In genomic region chr15:68551296-68551635, GRCh38 we compare ENCODE assay signal across 22 cellular contexts. TPM values are rescaled to one million over a fixed set of nuclear protein-coding genes. Genes with fewer than 3 reads are reported as not detected.
"Had no signal": no experiment of that assay in that cellular context is flagged by ENCODE, and none has a peak within 500 bp of the region (broad histone marks: within the 10 kb centered on the region; RNA-seq: fewer than 3 reads in every experiment).

No MANE protein-coding gene starts in this region.

- H3K27ac ChIP-seq: brain microvascular endothelial cell, SJSA1 had no signal

- H3K27ac Mint-ChIP-seq: activated CD4-positive, alpha-beta T cell treated with anti-CD3 and anti-CD28 coated beads, Interleukin-2, amount 10 ng/mL, durations not matched to agents 24 days and 14 days; activated naive CD8-positive, alpha-beta T cell treated with anti-CD3 and anti-CD28 coated beads for 36 hours; activated T-cell treated with anti-CD3 and anti-CD28 coated beads, Interleukin-2, amount 50 U/mL, for 72 hours; activated T-helper 17 cell treated with anti-CD3 and anti-CD28 coated beads, Interleukin-2, amount 50 U/mL, for 72 hours; T-helper 1 cell treated with Interleukin-12 subunit alpha and Interleukin-12 subunit beta and Interleukin-4 antibody, amounts not matched to agents 30 μg/mL and 1 μg/mL, for 36 hours; T-helper 2 cell treated with Interferon-gamma antibody and Interleukin-4, amounts not matched to agents 5 μg/mL and 100 μg/mL, for 36 hours had no signal

- DNase-seq: activated CD4-positive, alpha-beta T cell treated with anti-CD3 and anti-CD28 coated beads, Interleukin-2, amount 10 ng/mL, durations not matched to agents 24 days and 14 days; activated CD4-positive, alpha-beta T cell treated with anti-CD3 and anti-CD28 coated beads, Interleukin-2, amount 50 U/mL, for 4 hours; activated effector memory CD4-positive, alpha-beta T cell treated with anti-CD3 and anti-CD28 coated beads, Interleukin-2, amount 50 U/mL, for 16 hours; activated naive CD4-positive, alpha-beta T cell; activated naive CD4-positive, alpha-beta T cell treated with anti-CD3 and anti-CD28 coated beads, Interleukin-2, amount 50 U/mL, for 16 hours; activated naive CD8-positive, alpha-beta T cell treated with anti-CD3 and anti-CD28 coated beads for 36 hours; activated T-cell treated with anti-CD3 and anti-CD28 coated beads, Interleukin-2, amount 50 U/mL, for 1 hour; activated T-cell treated with anti-CD3 and anti-CD28 coated beads, Interleukin-2, amount 50 U/mL, for 72 hours; amniotic stem cell; aorta; brain microvascular endothelial cell; Karpas-422; KBM-7; NCI-H2081 treated with DMSO at 0.1 percent for 48 hours; NCI-H226; SHP77 treated with DMSO at 0.1 percent for 48 hours; SK-N-SH had no signal

- H3K4me3 Mint-ChIP-seq: activated CD4-positive, alpha-beta T cell treated with anti-CD3 and anti-CD28 coated beads, Interleukin-2, amount 10 ng/mL, durations not matched to agents 24 days and 14 days; activated naive CD8-positive, alpha-beta T cell treated with anti-CD3 and anti-CD28 coated beads for 36 hours; activated T-cell treated with anti-CD3 and anti-CD28 coated beads, Interleukin-2, amount 50 U/mL, for 72 hours; activated T-helper 17 cell treated with anti-CD3 and anti-CD28 coated beads, Interleukin-2, amount 50 U/mL, for 72 hours; central memory CD8-positive, alpha-beta T cell; T-helper 1 cell treated with Interleukin-12 subunit alpha and Interleukin-12 subunit beta and Interleukin-4 antibody, amounts not matched to agents 30 μg/mL and 1 μg/mL, for 36 hours; T-helper 2 cell treated with Interferon-gamma antibody and Interleukin-4, amounts not matched to agents 5 μg/mL and 100 μg/mL, for 36 hours had no signal

- H3K9me3 ChIP-seq: SJSA1, SK-N-SH had no signal

- H3K9ac ChIP-seq: SK-N-SH had no signal

- H3K4me2 ChIP-seq: SK-N-SH had no signal

- H3K4me1 Mint-ChIP-seq: activated CD4-positive, alpha-beta T cell treated with anti-CD3 and anti-CD28 coated beads, Interleukin-2, amount 10 ng/mL, durations not matched to agents 24 days and 14 days; activated T-helper 17 cell treated with anti-CD3 and anti-CD28 coated beads, Interleukin-2, amount 50 U/mL, for 72 hours; central memory CD8-positive, alpha-beta T cell had no signal

- H3K27me3 ChIP-seq: brain microvascular endothelial cell, SJSA1 had no signal

- H3K4me1 ChIP-seq: SJSA1 had no signal

- H3K36me3 ChIP-seq: brain microvascular endothelial cell, SJSA1 had no signal

- ATAC-seq: activated T-cell treated with anti-CD3 and anti-CD28 coated beads, Interleukin-2, amount 50 U/mL, for 72 hours; activated T-helper 17 cell treated with anti-CD3 and anti-CD28 coated beads, Interleukin-2, amount 50 U/mL, for 72 hours had no signal

- H3K9me3 Mint-ChIP-seq: activated CD4-positive, alpha-beta T cell treated with anti-CD3 and anti-CD28 coated beads, Interleukin-2, amount 10 ng/mL, durations not matched to agents 24 days and 14 days; activated naive CD8-positive, alpha-beta T cell treated with anti-CD3 and anti-CD28 coated beads for 36 hours; activated T-cell treated with anti-CD3 and anti-CD28 coated beads, Interleukin-2, amount 50 U/mL, for 72 hours; activated T-helper 17 cell treated with anti-CD3 and anti-CD28 coated beads, Interleukin-2, amount 50 U/mL, for 72 hours; central memory CD8-positive, alpha-beta T cell; T-helper 1 cell treated with Interleukin-12 subunit alpha and Interleukin-12 subunit beta and Interleukin-4 antibody, amounts not matched to agents 30 μg/mL and 1 μg/mL, for 36 hours; T-helper 2 cell treated with Interferon-gamma antibody and Interleukin-4, amounts not matched to agents 5 μg/mL and 100 μg/mL, for 36 hours had no signal

- H3K36me3 Mint-ChIP-seq: activated naive CD8-positive, alpha-beta T cell treated with anti-CD3 and anti-CD28 coated beads for 36 hours had no signal

- H3K4me3 ChIP-seq: SJSA1 had no signal

RNA-seq across cellular contexts. Expression of gene CORO2B, which starts 27.5 kb away (rescaled TPM):
- total RNA-seq: activated naive CD8-positive, alpha-beta T cell treated with anti-CD3 and anti-CD28 coated beads for 36 hours; SJSA1 had no signal
